In genomic region chr17:76383645-76384221, GRCh38 we compare ENCODE assay signal across 1 cellular context.
TF ChIP-seq lines count a peak whose summit lies in the region.

No MANE protein-coding gene starts in this region.

TF ChIP-seq in K562, 482 proteins besides CTCF, POLR2A, EP300 and RAD21 (continued from another document):
- TF ChIP-seq PBX2 (CRISPR knock-in tag; IDR thresholded peaks at IDR 0.05; ENCODE audit: low read depth): no peak
- TF ChIP-seq PBX2 (tag; conservative IDR thresholded peaks at IDR 0.05; ENCODE audit: low read depth): no peak
- TF ChIP-seq ZNF134 (CRISPR knock-in tag; conservative IDR thresholded peaks at IDR 0.05): no peak
- peak; percentile 93 for TF ChIP-seq EGR1 (conservative IDR thresholded peaks at IDR 0.05)
- 0 out of 2 replicates have a peak, but pooled peaks have one; percentile 25 for TF ChIP-seq STAT6 (CRISPR knock-in tag; IDR thresholded peaks at IDR 0.05)
- TF ChIP-seq HDAC1 (IDR thresholded peaks at IDR 0.05): peak in 1 of 2 experiments; percentile 53; a peak in 2 of 4 replicates
- no peak for TF ChIP-seq HNRNPH1 (optimal IDR thresholded peaks at IDR 0.05; ENCODE audit: low read depth, low read length)
- TF ChIP-seq, protein P1, sequence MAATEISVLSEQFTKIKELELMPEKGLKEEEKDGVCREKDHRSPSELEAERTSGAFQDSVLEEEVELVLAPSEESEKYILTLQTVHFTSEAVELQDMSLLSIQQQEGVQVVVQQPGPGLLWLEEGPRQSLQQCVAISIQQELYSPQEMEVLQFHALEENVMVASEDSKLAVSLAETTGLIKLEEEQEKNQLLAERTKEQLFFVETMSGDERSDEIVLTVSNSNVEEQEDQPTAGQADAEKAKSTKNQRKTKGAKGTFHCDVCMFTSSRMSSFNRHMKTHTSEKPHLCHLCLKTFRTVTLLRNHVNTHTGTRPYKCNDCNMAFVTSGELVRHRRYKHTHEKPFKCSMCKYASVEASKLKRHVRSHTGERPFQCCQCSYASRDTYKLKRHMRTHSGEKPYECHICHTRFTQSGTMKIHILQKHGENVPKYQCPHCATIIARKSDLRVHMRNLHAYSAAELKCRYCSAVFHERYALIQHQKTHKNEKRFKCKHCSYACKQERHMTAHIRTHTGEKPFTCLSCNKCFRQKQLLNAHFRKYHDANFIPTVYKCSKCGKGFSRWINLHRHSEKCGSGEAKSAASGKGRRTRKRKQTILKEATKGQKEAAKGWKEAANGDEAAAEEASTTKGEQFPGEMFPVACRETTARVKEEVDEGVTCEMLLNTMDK (IDR thresholded peaks at IDR 0.05; ENCODE audit: borderline replicate concordance, insufficient read depth, low read depth, low read length, poor library complexity, severe bottlenecking): peak; percentile 19
- TF ChIP-seq, protein P2, sequence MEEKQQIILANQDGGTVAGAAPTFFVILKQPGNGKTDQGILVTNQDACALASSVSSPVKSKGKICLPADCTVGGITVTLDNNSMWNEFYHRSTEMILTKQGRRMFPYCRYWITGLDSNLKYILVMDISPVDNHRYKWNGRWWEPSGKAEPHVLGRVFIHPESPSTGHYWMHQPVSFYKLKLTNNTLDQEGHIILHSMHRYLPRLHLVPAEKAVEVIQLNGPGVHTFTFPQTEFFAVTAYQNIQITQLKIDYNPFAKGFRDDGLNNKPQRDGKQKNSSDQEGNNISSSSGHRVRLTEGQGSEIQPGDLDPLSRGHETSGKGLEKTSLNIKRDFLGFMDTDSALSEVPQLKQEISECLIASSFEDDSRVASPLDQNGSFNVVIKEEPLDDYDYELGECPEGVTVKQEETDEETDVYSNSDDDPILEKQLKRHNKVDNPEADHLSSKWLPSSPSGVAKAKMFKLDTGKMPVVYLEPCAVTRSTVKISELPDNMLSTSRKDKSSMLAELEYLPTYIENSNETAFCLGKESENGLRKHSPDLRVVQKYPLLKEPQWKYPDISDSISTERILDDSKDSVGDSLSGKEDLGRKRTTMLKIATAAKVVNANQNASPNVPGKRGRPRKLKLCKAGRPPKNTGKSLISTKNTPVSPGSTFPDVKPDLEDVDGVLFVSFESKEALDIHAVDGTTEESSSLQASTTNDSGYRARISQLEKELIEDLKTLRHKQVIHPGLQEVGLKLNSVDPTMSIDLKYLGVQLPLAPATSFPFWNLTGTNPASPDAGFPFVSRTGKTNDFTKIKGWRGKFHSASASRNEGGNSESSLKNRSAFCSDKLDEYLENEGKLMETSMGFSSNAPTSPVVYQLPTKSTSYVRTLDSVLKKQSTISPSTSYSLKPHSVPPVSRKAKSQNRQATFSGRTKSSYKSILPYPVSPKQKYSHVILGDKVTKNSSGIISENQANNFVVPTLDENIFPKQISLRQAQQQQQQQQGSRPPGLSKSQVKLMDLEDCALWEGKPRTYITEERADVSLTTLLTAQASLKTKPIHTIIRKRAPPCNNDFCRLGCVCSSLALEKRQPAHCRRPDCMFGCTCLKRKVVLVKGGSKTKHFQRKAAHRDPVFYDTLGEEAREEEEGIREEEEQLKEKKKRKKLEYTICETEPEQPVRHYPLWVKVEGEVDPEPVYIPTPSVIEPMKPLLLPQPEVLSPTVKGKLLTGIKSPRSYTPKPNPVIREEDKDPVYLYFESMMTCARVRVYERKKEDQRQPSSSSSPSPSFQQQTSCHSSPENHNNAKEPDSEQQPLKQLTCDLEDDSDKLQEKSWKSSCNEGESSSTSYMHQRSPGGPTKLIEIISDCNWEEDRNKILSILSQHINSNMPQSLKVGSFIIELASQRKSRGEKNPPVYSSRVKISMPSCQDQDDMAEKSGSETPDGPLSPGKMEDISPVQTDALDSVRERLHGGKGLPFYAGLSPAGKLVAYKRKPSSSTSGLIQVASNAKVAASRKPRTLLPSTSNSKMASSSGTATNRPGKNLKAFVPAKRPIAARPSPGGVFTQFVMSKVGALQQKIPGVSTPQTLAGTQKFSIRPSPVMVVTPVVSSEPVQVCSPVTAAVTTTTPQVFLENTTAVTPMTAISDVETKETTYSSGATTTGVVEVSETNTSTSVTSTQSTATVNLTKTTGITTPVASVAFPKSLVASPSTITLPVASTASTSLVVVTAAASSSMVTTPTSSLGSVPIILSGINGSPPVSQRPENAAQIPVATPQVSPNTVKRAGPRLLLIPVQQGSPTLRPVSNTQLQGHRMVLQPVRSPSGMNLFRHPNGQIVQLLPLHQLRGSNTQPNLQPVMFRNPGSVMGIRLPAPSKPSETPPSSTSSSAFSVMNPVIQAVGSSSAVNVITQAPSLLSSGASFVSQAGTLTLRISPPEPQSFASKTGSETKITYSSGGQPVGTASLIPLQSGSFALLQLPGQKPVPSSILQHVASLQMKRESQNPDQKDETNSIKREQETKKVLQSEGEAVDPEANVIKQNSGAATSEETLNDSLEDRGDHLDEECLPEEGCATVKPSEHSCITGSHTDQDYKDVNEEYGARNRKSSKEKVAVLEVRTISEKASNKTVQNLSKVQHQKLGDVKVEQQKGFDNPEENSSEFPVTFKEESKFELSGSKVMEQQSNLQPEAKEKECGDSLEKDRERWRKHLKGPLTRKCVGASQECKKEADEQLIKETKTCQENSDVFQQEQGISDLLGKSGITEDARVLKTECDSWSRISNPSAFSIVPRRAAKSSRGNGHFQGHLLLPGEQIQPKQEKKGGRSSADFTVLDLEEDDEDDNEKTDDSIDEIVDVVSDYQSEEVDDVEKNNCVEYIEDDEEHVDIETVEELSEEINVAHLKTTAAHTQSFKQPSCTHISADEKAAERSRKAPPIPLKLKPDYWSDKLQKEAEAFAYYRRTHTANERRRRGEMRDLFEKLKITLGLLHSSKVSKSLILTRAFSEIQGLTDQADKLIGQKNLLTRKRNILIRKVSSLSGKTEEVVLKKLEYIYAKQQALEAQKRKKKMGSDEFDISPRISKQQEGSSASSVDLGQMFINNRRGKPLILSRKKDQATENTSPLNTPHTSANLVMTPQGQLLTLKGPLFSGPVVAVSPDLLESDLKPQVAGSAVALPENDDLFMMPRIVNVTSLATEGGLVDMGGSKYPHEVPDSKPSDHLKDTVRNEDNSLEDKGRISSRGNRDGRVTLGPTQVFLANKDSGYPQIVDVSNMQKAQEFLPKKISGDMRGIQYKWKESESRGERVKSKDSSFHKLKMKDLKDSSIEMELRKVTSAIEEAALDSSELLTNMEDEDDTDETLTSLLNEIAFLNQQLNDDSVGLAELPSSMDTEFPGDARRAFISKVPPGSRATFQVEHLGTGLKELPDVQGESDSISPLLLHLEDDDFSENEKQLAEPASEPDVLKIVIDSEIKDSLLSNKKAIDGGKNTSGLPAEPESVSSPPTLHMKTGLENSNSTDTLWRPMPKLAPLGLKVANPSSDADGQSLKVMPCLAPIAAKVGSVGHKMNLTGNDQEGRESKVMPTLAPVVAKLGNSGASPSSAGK (IDR thresholded peaks at IDR 0.05): peak; percentile 80
- peak; percentile 16 for TF ChIP-seq CBFA2T3 (IDR thresholded peaks at IDR 0.05)
- TF ChIP-seq NCOA6 (IDR thresholded peaks at IDR 0.05): peak; percentile 85
- no peak for TF ChIP-seq SRSF9 (IDR thresholded peaks at IDR 0.05; ENCODE audit: borderline replicate concordance, low read depth, low read length)
- TF ChIP-seq ZNF23 (CRISPR knock-in tag; IDR thresholded peaks at IDR 0.05): no peak
- TF ChIP-seq XRCC5 (IDR thresholded peaks at IDR 0.05; ENCODE audit: low read depth, low read length): 0 out of 2 replicates have a peak, but pooled peaks have one; percentile 56
- TF ChIP-seq RBFOX2 (IDR thresholded peaks at IDR 0.05; ENCODE audit: low read depth, low read length): peak; percentile 66
